ENCODE assay signal across 33 cellular contexts in genomic region chr13:76967031-76967430, GRCh38. TPM values are rescaled to one million over a fixed set of nuclear protein-coding genes. Genes with fewer than 3 reads are reported as not detected.
"Had no signal": no experiment of that assay in that cellular context is flagged by ENCODE, and none has a peak within 500 bp of the region (broad histone marks: within the 10 kb centered on the region; RNA-seq: fewer than 3 reads in every experiment).

No MANE protein-coding gene starts in this region.

- H3K27ac ChIP-seq: body of pancreas, Peyer's patch, SJSA1 had no signal

- H3K4me3 ChIP-seq: body of pancreas, Peyer's patch, SJSA1 had no signal

- H3K4me2 ChIP-seq: SK-N-SH had no signal

- ATAC-seq: activated CD8-positive, alpha-beta T cell treated with anti-CD3 and anti-CD28 coated beads, Interleukin-2, amount 10 ng/mL, durations not matched to agents 7 days and 5 days; body of pancreas; PC-3 had no signal

- DNase-seq: activated CD4-positive, alpha-beta T cell treated with anti-CD3 and anti-CD28 coated beads, Interleukin-2, amount 10 ng/mL, durations not matched to agents 7 days and 5 days; activated CD4-positive, alpha-beta T cell treated with anti-CD3 and anti-CD28 coated beads, Interleukin-2, amount 50 U/mL, for 48 hours; activated CD8-positive, alpha-beta T cell treated with anti-CD3 and anti-CD28 coated beads, Interleukin-2, amount 10 ng/mL, durations not matched to agents 7 days and 5 days; activated gamma-delta T cell; activated naive CD4-positive, alpha-beta T cell treated with Interleukin-2 at 50 U/mL for 16 hours; activated naive CD8-positive, alpha-beta T cell treated with anti-CD3 and anti-CD28 coated beads, Interleukin-2, amount 10 ng/mL, durations not matched to agents 7 days and 5 days; activated T-cell treated with anti-CD3 and anti-CD28 coated beads, Interleukin-2, amount 50 U/mL, for 24 hours; body of pancreas; caudate nucleus; Karpas-422; KBM-7; NCI-H1105; NCI-H1417 treated with DMSO at 0.1 percent for 48 hours; NCI-H1694; NCI-H2029; NCI-H510A; NCI-H526; NCI-H748 treated with DMSO at 0.1 percent for 48 hours; NK-92 treated with Interleukin-12 subunit alpha and Interleukin-12 subunit beta, amount 100 ng/mL, for 24 hours; PC-3; Peyer's patch; RPMI8226; SHP77 treated with DMSO at 0.1 percent for 48 hours; SK-N-SH had no signal

- H3K9me3 Mint-ChIP-seq: activated CD4-positive, alpha-beta T cell treated with anti-CD3 and anti-CD28 coated beads, Interleukin-2, amount 10 ng/mL, durations not matched to agents 7 days and 5 days; activated naive CD4-positive, alpha-beta T cell treated with anti-CD3 and anti-CD28 coated beads, Interleukin-2, amount 50 U/mL, for 24 hours; activated T-cell treated with anti-CD3 and anti-CD28 coated beads, Interleukin-2, amount 50 U/mL, for 24 hours; activated T-helper 2 cell treated with anti-CD3 and anti-CD28 coated beads, Interferon-gamma antibody, Interleukin-2, Interleukin-4, amounts not matched to agents 10 μg/mL and 5 μg/mL and 100 μg/mL, durations not matched to agents 14 hours and 24 hours and 36 hours; T-helper 1 cell treated with Interleukin-12 subunit alpha and Interleukin-12 subunit beta and Interleukin-4 antibody, amounts not matched to agents 30 μg/mL and 1 μg/mL, for 36 hours; T-helper 2 cell treated with Interferon-gamma antibody and Interleukin-4, amounts not matched to agents 5 μg/mL and 100 μg/mL, for 36 hours had no signal

- H3K9me2 ChIP-seq: SK-N-SH had no signal

- H3K27me3 ChIP-seq: body of pancreas, Peyer's patch, SJSA1 had no signal

- H3K4me1 ChIP-seq: body of pancreas, Peyer's patch, SJSA1 had no signal

- H3K4me1 Mint-ChIP-seq: activated CD4-positive, alpha-beta T cell treated with anti-CD3 and anti-CD28 coated beads, Interleukin-2, amount 10 ng/mL, durations not matched to agents 7 days and 5 days; activated naive CD4-positive, alpha-beta T cell treated with anti-CD3 and anti-CD28 coated beads, Interleukin-2, amount 50 U/mL, for 24 hours had no signal

- H3K9me3 ChIP-seq: body of pancreas, Peyer's patch, SJSA1, SK-N-SH had no signal

- H3K36me3 Mint-ChIP-seq: activated naive CD8-positive, alpha-beta T cell treated with anti-CD3 and anti-CD28 coated beads, Interleukin-2, amount 10 ng/mL, durations not matched to agents 7 days and 5 days had no signal

- H3K36me3 ChIP-seq: Peyer's patch, SJSA1 had no signal

- H3K27ac Mint-ChIP-seq: activated CD4-positive, alpha-beta T cell treated with anti-CD3 and anti-CD28 coated beads, Interleukin-2, amount 10 ng/mL, durations not matched to agents 7 days and 5 days; activated CD8-positive, alpha-beta T cell treated with anti-CD3 and anti-CD28 coated beads, Interleukin-2, amount 10 ng/mL, durations not matched to agents 7 days and 5 days; activated naive CD4-positive, alpha-beta T cell treated with anti-CD3 and anti-CD28 coated beads, Interleukin-2, amount 50 U/mL, for 24 hours; activated naive CD8-positive, alpha-beta T cell treated with anti-CD3 and anti-CD28 coated beads, Interleukin-2, amount 10 ng/mL, durations not matched to agents 7 days and 5 days; activated T-cell treated with anti-CD3 and anti-CD28 coated beads, Interleukin-2, amount 50 U/mL, for 24 hours; activated T-helper 2 cell treated with anti-CD3 and anti-CD28 coated beads, Interferon-gamma antibody, Interleukin-2, Interleukin-4, amounts not matched to agents 10 μg/mL and 5 μg/mL and 100 μg/mL, durations not matched to agents 14 hours and 24 hours and 36 hours; T-helper 1 cell treated with Interleukin-12 subunit alpha and Interleukin-12 subunit beta and Interleukin-4 antibody, amounts not matched to agents 30 μg/mL and 1 μg/mL, for 36 hours; T-helper 2 cell treated with Interferon-gamma antibody and Interleukin-4, amounts not matched to agents 5 μg/mL and 100 μg/mL, for 36 hours had no signal

- H3K4me3 Mint-ChIP-seq: activated CD4-positive, alpha-beta T cell treated with anti-CD3 and anti-CD28 coated beads, Interleukin-2, amount 10 ng/mL, durations not matched to agents 7 days and 5 days; activated CD8-positive, alpha-beta T cell treated with anti-CD3 and anti-CD28 coated beads, Interleukin-2, amount 10 ng/mL, durations not matched to agents 7 days and 5 days; activated naive CD4-positive, alpha-beta T cell treated with anti-CD3 and anti-CD28 coated beads, Interleukin-2, amount 50 U/mL, for 24 hours; activated naive CD8-positive, alpha-beta T cell treated with anti-CD3 and anti-CD28 coated beads, Interleukin-2, amount 10 ng/mL, durations not matched to agents 7 days and 5 days; activated T-cell treated with anti-CD3 and anti-CD28 coated beads, Interleukin-2, amount 50 U/mL, for 24 hours; T-helper 1 cell treated with Interleukin-12 subunit alpha and Interleukin-12 subunit beta and Interleukin-4 antibody, amounts not matched to agents 30 μg/mL and 1 μg/mL, for 36 hours; T-helper 2 cell treated with Interferon-gamma antibody and Interleukin-4, amounts not matched to agents 5 μg/mL and 100 μg/mL, for 36 hours had no signal

- FAIRE-seq: astrocyte, bronchial epithelial cell, TTC549 had no signal

RNA-seq across cellular contexts. Expression of gene ACOD1, which starts 18.7 kb away (rescaled TPM):
- total RNA-seq: activated CD4-positive, alpha-beta T cell treated with anti-CD3 and anti-CD28 coated beads, Interleukin-2, amount 10 ng/mL, durations not matched to agents 7 days and 5 days; activated CD8-positive, alpha-beta T cell treated with anti-CD3 and anti-CD28 coated beads, Interleukin-2, amount 10 ng/mL, durations not matched to agents 7 days and 5 days; activated naive CD8-positive, alpha-beta T cell treated with anti-CD3 and anti-CD28 coated beads, Interleukin-2, amount 10 ng/mL, durations not matched to agents 7 days and 5 days; activated T-helper 2 cell treated with anti-CD3 and anti-CD28 coated beads, Interferon-gamma antibody, Interleukin-2, Interleukin-4, amounts not matched to agents 10 μg/mL and 5 μg/mL and 100 μg/mL, durations not matched to agents 14 hours and 24 hours and 36 hours; astrocyte; body of pancreas; bronchial epithelial cell; MCF 10A; PC-3; Peyer's patch; SJSA1 had no signal
- polyA plus RNA-seq: SK-N-SH had no signal
